20 cellular contexts compared by ENCODE assay signal in genomic region chr6:161318456-161318855, GRCh38. TPM values are rescaled to one million over a fixed set of nuclear protein-coding genes. Genes with fewer than 3 reads are reported as not detected.
A peak's percentile ranks its signal among the peaks of the same experiment; 100 is the strongest.
DNase-seq lines count a peak whose midpoint lies in the region; ATAC-seq lines count a peak whose summit lies in the region.
"Had no signal": no experiment of that assay in that cellular context is flagged by ENCODE, and none has a peak within 500 bp of the region (broad histone marks: within the 10 kb centered on the region; RNA-seq: fewer than 3 reads in every experiment).

No MANE protein-coding gene starts in this region.

- H3K4me1 ChIP-seq in SJCRH30: peaks cover 8% of the 10 kb centered on the region
- H3K4me1 ChIP-seq: stomach had no signal

- no peaks in the 10 kb centered on the region for H3K4me1 Mint-ChIP-seq in natural killer cell treated with Interleukin-12 subunit alpha and Interleukin-12 subunit beta and Interleukin-15 and Interleukin-18, amount 100 ng/mL, for 72 hours (ENCODE audit: low read depth in 2 of 2)
- H3K4me1 Mint-ChIP-seq: activated CD4-positive, alpha-beta T cell treated with anti-CD3 and anti-CD28 coated beads for 36 hours; naive thymus-derived CD8-positive, alpha-beta T cell had no signal

- peaks cover 4% of the 10 kb centered on the region for H3K9me3 Mint-ChIP-seq in natural killer cell treated with Interleukin-12 subunit alpha and Interleukin-12 subunit beta and Interleukin-15 and Interleukin-18, amount 100 ng/mL, for 72 hours

- peaks cover 0 to 9% of the 10 kb centered on the region in 2 donors for H3K27me3 Mint-ChIP-seq in natural killer cell treated with Interleukin-12 subunit alpha and Interleukin-12 subunit beta and Interleukin-15 and Interleukin-18, amount 100 ng/mL, for 72 hours

- no peak overlapping the region for H3K4me3 Mint-ChIP-seq in natural killer cell treated with Interleukin-12 subunit alpha and Interleukin-12 subunit beta and Interleukin-15 and Interleukin-18, amount 100 ng/mL, for 72 hours
- H3K4me3 Mint-ChIP-seq: activated CD4-positive, alpha-beta T cell treated with anti-CD3 and anti-CD28 coated beads for 36 hours; activated naive CD4-positive, alpha-beta T cell treated with anti-CD3 and anti-CD28 coated beads for 36 hours; naive thymus-derived CD8-positive, alpha-beta T cell had no signal

- in situ Hi-C loops in G401 (cut with HindIII; ENCODE audit: low sequenced_read_pairs): no loop called here

- peak overlapping the region; percentile 19 for H3K27ac ChIP-seq in SJCRH30
- H3K27ac ChIP-seq: body of pancreas, PC-9, SK-N-MC, stomach had no signal

- intact Hi-C loops in posterior cingulate gyrus (cut with DNase I): no loop called here

- H3K36me3 ChIP-seq in SJCRH30: no peaks in the 10 kb centered on the region
- H3K36me3 ChIP-seq: stomach had no signal

- ATAC-seq in natural killer cell treated with Interleukin-12 subunit alpha and Interleukin-12 subunit beta and Interleukin-15 and Interleukin-18, amount 100 ng/mL, for 72 hours: no peak
- ATAC-seq: activated CD4-positive, alpha-beta T cell treated with anti-CD3 and anti-CD28 coated beads for 36 hours; body of pancreas; naive thymus-derived CD8-positive, alpha-beta T cell had no signal

- DNase-seq in G401 (ENCODE audit: low spot score) (peak; percentile 7), SJCRH30 (peak; percentile 44 to 82), globus pallidus (ENCODE audit: low spot score) (peak; percentile 95), posterior cingulate gyrus (peak in 7 of 10 donors; percentile 25 to 91 (median 57))
- DNase-seq in activated CD8-positive, alpha-beta memory T cell treated with anti-CD3 and anti-CD28 coated beads, Interleukin-2, amount 50 U/mL, for 4 hours: no peak
- DNase-seq in activated CD4-positive, alpha-beta T cell treated with anti-CD3 and anti-CD28 coated beads for 4 hours: no peak
- no peak for DNase-seq in natural killer cell treated with Interleukin-12 subunit alpha and Interleukin-12 subunit beta and Interleukin-15 and Interleukin-18, amount 100 ng/mL, for 72 hours (ENCODE audit: low spot score)
- DNase-seq: activated CD4-positive, alpha-beta T cell treated with anti-CD3 and anti-CD28 coated beads for 36 hours; activated naive CD4-positive, alpha-beta T cell treated with anti-CD3 and anti-CD28 coated beads for 36 hours; body of pancreas; EL; Karpas-422; naive thymus-derived CD8-positive, alpha-beta T cell; NCI-H1694; NCI-H524 treated with DMSO at 0.1 percent for 48 hours; PC-9; stomach; T-helper 9 cell had no signal

- no peaks in the 10 kb centered on the region for H3K27me3 ChIP-seq in SJCRH30
- H3K27me3 ChIP-seq: body of pancreas, stomach had no signal

- no peaks in the 10 kb centered on the region for H3K9me3 ChIP-seq in SJCRH30 (replicated peaks)

- peak overlapping the region; percentile 2; the same call in 1 of the 2 replicates for H3K4me3 ChIP-seq in SJCRH30
- H3K4me3 ChIP-seq: body of pancreas, lung, PC-9, SK-N-MC, stomach had no signal

- no peaks in the 10 kb centered on the region for H3K36me3 Mint-ChIP-seq in natural killer cell treated with Interleukin-12 subunit alpha and Interleukin-12 subunit beta and Interleukin-15 and Interleukin-18, amount 100 ng/mL, for 72 hours

- no peak overlapping the region for H3K27ac Mint-ChIP-seq in natural killer cell treated with Interleukin-12 subunit alpha and Interleukin-12 subunit beta and Interleukin-15 and Interleukin-18, amount 100 ng/mL, for 72 hours
- H3K27ac Mint-ChIP-seq: activated CD4-positive, alpha-beta T cell treated with anti-CD3 and anti-CD28 coated beads for 36 hours; activated naive CD4-positive, alpha-beta T cell treated with anti-CD3 and anti-CD28 coated beads for 36 hours; naive thymus-derived CD8-positive, alpha-beta T cell had no signal

RNA-seq across cellular contexts. Expression of gene AGPAT4, which starts 44.6 kb away (rescaled TPM):
- total RNA-seq in G401 (2014; rRNA removed; shearing (Covaris generic)): 3.6 TPM in 2 replicates
- total RNA-seq in SJCRH30 (2014; rRNA removed; shearing (Covaris generic)): 13.2 and 16.7 TPM in 2 replicates
- 10 to 100 TPM in 1 of 2 donors, 1 to 10 TPM in 1; 7.6 to 12.1 TPM for total RNA-seq in natural killer cell treated with Interleukin-12 subunit alpha and Interleukin-12 subunit beta and Interleukin-15 and Interleukin-18, amount 100 ng/mL, for 72 hours

Comparison
In these comparisons a context has a peak if more than half of its experiments do, and no peak if none do; other contexts are left out.
1. DNase-seq: peak in G401 (single experiment), SJCRH30 (2 of 2), globus pallidus (single experiment) and posterior cingulate gyrus (7 of 10); none in activated CD8-positive, alpha-beta memory T cell treated with anti-CD3 and anti-CD28 coated beads, Interleukin-2, amount 50 U/mL, for 4 hours (single experiment), activated CD4-positive, alpha-beta T cell treated with anti-CD3 and anti-CD28 coated beads for 4 hours (0 of 2) and natural killer cell treated with Interleukin-12 subunit alpha and Interleukin-12 subunit beta and Interleukin-15 and Interleukin-18, amount 100 ng/mL, for 72 hours (single experiment).